24 cellular contexts compared by ENCODE assay signal in the genomic region with DNA sequence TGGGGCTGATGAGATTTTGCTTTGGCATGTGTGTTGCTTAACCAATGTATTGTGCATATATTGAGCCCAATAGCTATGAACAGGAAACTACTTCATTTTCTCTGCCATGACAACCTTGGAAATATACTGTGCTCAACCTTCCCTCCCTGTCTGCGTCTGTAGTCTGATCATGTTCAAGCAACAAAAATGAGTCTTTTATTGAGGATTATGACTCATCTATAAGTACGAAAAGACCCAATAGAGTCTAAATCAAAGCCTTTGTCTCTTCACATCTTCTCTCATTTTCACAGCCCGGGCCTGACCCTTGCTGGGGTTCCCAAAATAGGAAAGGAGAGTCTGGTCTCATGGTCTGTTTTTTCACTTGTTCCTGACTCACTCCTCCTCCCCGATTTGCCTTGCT.
"Had no signal": no experiment of that assay in that cellular context is flagged by ENCODE, and none has a peak within 500 bp of the region (broad histone marks: within the 10 kb centered on the region; RNA-seq: fewer than 3 reads in every experiment).

No MANE protein-coding gene starts in this region.

- H3K36me3 Mint-ChIP-seq: stimulated activated effector memory CD8-positive, alpha-beta T cell treated with anti-CD3 and anti-CD28 coated beads, Interleukin-12 subunit alpha, Interleukin-12 subunit beta, amount 100 ng/mL, for 72 hours had no signal

- H3K9me3 Mint-ChIP-seq: activated naive CD8-positive, alpha-beta T cell treated with anti-CD3 and anti-CD28 coated beads, Interleukin-2, amount 50 U/mL, for 24 hours; activated T-helper 1 cell treated with anti-CD3 and anti-CD28 coated beads, Interleukin-12 subunit alpha, Interleukin-12 subunit beta, Interleukin-2, Interleukin-4 antibody, amounts not matched to agents 30 ng/mL and 10 ng/mL and 1 ng/mL, durations not matched to agents 14 hours and 24 hours and 36 hours; dendritic cell treated with granulocyte-macrophage colony-stimulating factor and Interleukin-4, amounts not matched to agents 40 ng/mL and 50 ng/mL, for 4 days; stimulated activated effector memory CD8-positive, alpha-beta T cell treated with anti-CD3 and anti-CD28 coated beads, Interleukin-12 subunit alpha, Interleukin-12 subunit beta, amount 100 ng/mL, for 72 hours; stimulated activated naive CD8-positive, alpha-beta T cell treated with anti-CD3 and anti-CD28 coated beads, Interleukin-15, amount 100 ng/mL, for 72 hours had no signal

- H3K4me1 Mint-ChIP-seq: stimulated activated effector memory CD8-positive, alpha-beta T cell treated with anti-CD3 and anti-CD28 coated beads, Interleukin-12 subunit alpha, Interleukin-12 subunit beta, amount 100 ng/mL, for 72 hours had no signal

- H3K4me3 Mint-ChIP-seq: activated CD8-positive, alpha-beta T cell treated with anti-CD3 and anti-CD28 coated beads, Interleukin-2, amount 10 ng/mL, durations not matched to agents 7 days and 5 days; activated naive CD8-positive, alpha-beta T cell treated with anti-CD3 and anti-CD28 coated beads, Interleukin-2, amount 50 U/mL, for 24 hours; activated T-helper 1 cell treated with anti-CD3 and anti-CD28 coated beads, Interleukin-12 subunit alpha, Interleukin-12 subunit beta, Interleukin-2, Interleukin-4 antibody, amounts not matched to agents 30 ng/mL and 10 ng/mL and 1 ng/mL, durations not matched to agents 14 hours and 24 hours and 36 hours; dendritic cell treated with granulocyte-macrophage colony-stimulating factor and Interleukin-4, amounts not matched to agents 40 ng/mL and 50 ng/mL, for 4 days; stimulated activated effector memory CD8-positive, alpha-beta T cell treated with anti-CD3 and anti-CD28 coated beads, Interleukin-12 subunit alpha, Interleukin-12 subunit beta, amount 100 ng/mL, for 72 hours; stimulated activated naive CD8-positive, alpha-beta T cell treated with anti-CD3 and anti-CD28 coated beads, Interleukin-15, amount 100 ng/mL, for 72 hours had no signal

- H3K27ac ChIP-seq: left lung, right lobe of liver, tibial artery had no signal

- DNase-seq: activated CD4-positive, alpha-beta T cell treated with anti-CD3 and anti-CD28 coated beads for 1 hour; activated CD4-positive, alpha-beta T cell treated with anti-CD3 and anti-CD28 coated beads, Interleukin-2, amount 50 U/mL, for 1 hour; activated CD8-positive, alpha-beta T cell treated with anti-CD3 and anti-CD28 coated beads, Interleukin-2, amount 10 ng/mL, durations not matched to agents 7 days and 5 days; activated gamma-delta T cell; activated naive CD4-positive, alpha-beta T cell treated with anti-CD3 and anti-CD28 coated beads, Interleukin-2, amount 50 U/mL, for 16 hours; activated naive CD8-positive, alpha-beta T cell treated with anti-CD3 and anti-CD28 coated beads, Interleukin-2, amount 50 U/mL, for 24 hours; effector CD4-positive, alpha-beta T cell; erythroblast; foreskin fibroblast; kidney glomerular epithelial cell; left lung; occipital lobe; posterior cingulate gyrus; right lobe of liver; small intestine; stimulated activated CD4-positive, alpha-beta T cell treated with anti-CD3 and anti-CD28 coated beads, Interleukin-2, amount 100 ng/mL, for 24 hours; stimulated activated naive CD8-positive, alpha-beta T cell treated with anti-CD3 and anti-CD28 coated beads, Interleukin-15, amount 100 ng/mL, for 72 hours; tibial artery had no signal

- H3K27me3 Mint-ChIP-seq: activated naive CD8-positive, alpha-beta T cell treated with anti-CD3 and anti-CD28 coated beads, Interleukin-2, amount 50 U/mL, for 24 hours; stimulated activated naive CD8-positive, alpha-beta T cell treated with anti-CD3 and anti-CD28 coated beads, Interleukin-15, amount 100 ng/mL, for 72 hours had no signal

- H3K9me3 ChIP-seq: left lung, right lobe of liver, tibial artery had no signal

- H3K27ac Mint-ChIP-seq: activated CD8-positive, alpha-beta T cell treated with anti-CD3 and anti-CD28 coated beads, Interleukin-2, amount 10 ng/mL, durations not matched to agents 7 days and 5 days; activated naive CD8-positive, alpha-beta T cell treated with anti-CD3 and anti-CD28 coated beads, Interleukin-2, amount 50 U/mL, for 24 hours; activated T-helper 1 cell treated with anti-CD3 and anti-CD28 coated beads, Interleukin-12 subunit alpha, Interleukin-12 subunit beta, Interleukin-2, Interleukin-4 antibody, amounts not matched to agents 30 ng/mL and 10 ng/mL and 1 ng/mL, durations not matched to agents 14 hours and 24 hours and 36 hours; dendritic cell treated with granulocyte-macrophage colony-stimulating factor and Interleukin-4, amounts not matched to agents 40 ng/mL and 50 ng/mL, for 4 days; stimulated activated effector memory CD8-positive, alpha-beta T cell treated with anti-CD3 and anti-CD28 coated beads, Interleukin-12 subunit alpha, Interleukin-12 subunit beta, amount 100 ng/mL, for 72 hours; stimulated activated naive CD8-positive, alpha-beta T cell treated with anti-CD3 and anti-CD28 coated beads, Interleukin-15, amount 100 ng/mL, for 72 hours had no signal

- H3K27me3 ChIP-seq: left lung, right lobe of liver, tibial artery had no signal

- ATAC-seq: activated CD8-positive, alpha-beta T cell treated with anti-CD3 and anti-CD28 coated beads, Interleukin-2, amount 10 ng/mL, durations not matched to agents 7 days and 5 days; activated naive CD8-positive, alpha-beta T cell treated with anti-CD3 and anti-CD28 coated beads, Interleukin-2, amount 50 U/mL, for 24 hours; left lung; right lobe of liver; stimulated activated effector memory CD8-positive, alpha-beta T cell treated with anti-CD3 and anti-CD28 coated beads, Interleukin-12 subunit alpha, Interleukin-12 subunit beta, amount 100 ng/mL, for 72 hours; stimulated activated naive CD8-positive, alpha-beta T cell treated with anti-CD3 and anti-CD28 coated beads, Interleukin-15, amount 100 ng/mL, for 72 hours had no signal

- H3K4me3 ChIP-seq: left lung, lung, right lobe of liver, tibial artery had no signal

- FAIRE-seq: small intestine, TTC549, urothelium cell line had no signal

- H3K36me3 ChIP-seq: left lung, right lobe of liver, tibial artery had no signal
